In genomic region chr15:74773731-74774252, GRCh38 we compare ENCODE assay signal across 11 cellular contexts. TPM values are rescaled to one million over a fixed set of nuclear protein-coding genes. Genes with fewer than 3 reads are reported as not detected.
DNase-seq lines count a peak whose midpoint lies in the region; ATAC-seq and TF ChIP-seq lines count a peak whose summit lies in the region.
"Had no signal": no experiment of that assay in that cellular context is flagged by ENCODE, and none has a peak within 500 bp of the region (broad histone marks: within the 10 kb centered on the region; RNA-seq: fewer than 3 reads in every experiment).

No MANE protein-coding gene starts in this region.

- ATAC-seq in HG03025 (IDR thresholded peaks at IDR 0.05; ENCODE audit: low FRiP score, unreplicated experiment) = no peak

- CTCF ChIA-PET in CD8-positive, alpha-beta memory T cell (lab: Charles Lee) = interaction anchor here (1.5 to 18.5 kb wide), 2 partner anchors 11 to 20 kb away, joined by 5 to 1086 read pairs; no protein-coding TSS in a partner anchor

- peaks cover 33% of the 10 kb centered on the region for H3F3A ChIP-seq in SU-DHL-6 (ENCODE audit: insufficient read depth)

- POLR2A ChIA-PET in CD8-positive, alpha-beta memory T cell (lab: Charles Lee) = interaction anchor here (3.2 kb wide), 1 partner anchor 14 kb away, joined by 17 read pairs; no protein-coding TSS in a partner anchor

- H3K27me3 Mint-ChIP-seq in CD8-positive, alpha-beta memory T cell = peaks cover 2 to 4% of the 10 kb centered on the region in 2 donors
- H3K27me3 Mint-ChIP-seq in HFFc6 (ENCODE audit: insufficient read depth) = peaks cover 8% of the 10 kb centered on the region
- H3K27me3 Mint-ChIP-seq: central memory CD8-positive, alpha-beta T cell had no signal

- H3K4me2 ChIP-seq in SU-DHL-6 (ENCODE audit: low read depth, low read length, poor library complexity, severe bottlenecking) = peak overlapping the region; percentile 59

- H3K27ac ChIP-seq in CD8-positive, alpha-beta memory T cell (ENCODE audit: low read depth, low read length) = no peak overlapping the region
- H3K27ac ChIP-seq in HUES6 (ENCODE audit: low read depth, low read length) (no peak overlapping the region; the same call in 1 of the 2 replicates), SU-DHL-6 (ENCODE audit: low read depth, low read length) (peak overlapping the region; percentile 96), layer of hippocampus (ENCODE audit: low read depth, low read length) (peak overlapping the region; percentile 13), Peyer's patch (peak overlapping the region in 2 of 4 donors; percentile 49 to 69)

- peak overlapping the region; percentile 58 for H3K9ac ChIP-seq in HUES6 (ENCODE audit: low read length)
- peak overlapping the region; percentile 37 for H3K9ac ChIP-seq in SU-DHL-6 (ENCODE audit: low read length)

- TF ChIP-seq CTCF in SU-DHL-6 (IDR thresholded peaks at IDR 0.05; ENCODE audit: insufficient read depth, low read length, poor library complexity, severe bottlenecking) (no peak), HFFc6 (IDR thresholded peaks at IDR 0.05) (no peak), Peyer's patch (IDR thresholded peaks at IDR 0.05) (no peak)

- peak overlapping the region in 5 of 8 donors; percentile 29 to 88 (median 77) for H3K27ac Mint-ChIP-seq in CD8-positive, alpha-beta memory T cell
- H3K27ac Mint-ChIP-seq in HFFc6 = no peak overlapping the region

- H3K27me3 ChIP-seq in CD8-positive, alpha-beta memory T cell (ENCODE audit: insufficient read depth, low read length, poor library complexity, severe bottlenecking) = no peaks in the 10 kb centered on the region
- H3K27me3 ChIP-seq in HUES6 (ENCODE audit: control insufficient read depth, insufficient read depth, low read length) (peaks cover 4% of the 10 kb centered on the region; the same call in 1 of the 2 replicates), SU-DHL-6 (ENCODE audit: low read length) (no peaks in the 10 kb centered on the region), layer of hippocampus (ENCODE audit: control insufficient read depth, insufficient read depth, low read length) (no peaks in the 10 kb centered on the region), Peyer's patch (no peaks in the 10 kb centered on the region)

- peaks cover 20% of the 10 kb centered on the region for H3K79me2 ChIP-seq in SU-DHL-6 (ENCODE audit: insufficient read depth, low read length)

- no peak overlapping the region for H2AFZ ChIP-seq in SU-DHL-6 (ENCODE audit: low read depth, low read length, severe bottlenecking)

- no peaks in the 10 kb centered on the region for H3K36me3 Mint-ChIP-seq in CD8-positive, alpha-beta memory T cell
- H3K36me3 Mint-ChIP-seq in HFFc6 (ENCODE audit: low read depth) = no peaks in the 10 kb centered on the region

- peaks cover 42 to 66% (median 62%) of the 10 kb centered on the region in 3 donors for H3K4me1 Mint-ChIP-seq in CD8-positive, alpha-beta memory T cell
- peaks cover 17% of the 10 kb centered on the region for H3K4me1 Mint-ChIP-seq in HFFc6 (ENCODE audit: low read depth)

- TF ChIP-seq POLR2A in Peyer's patch (IDR thresholded peaks at IDR 0.05) = no peak

- H4K20me1 ChIP-seq in SU-DHL-6 (ENCODE audit: low read depth, low read length) = no peaks in the 10 kb centered on the region

- no peaks in the 10 kb centered on the region for H3K9me3 ChIP-seq in CD8-positive, alpha-beta memory T cell (ENCODE audit: low read length)
- H3K9me3 ChIP-seq in HUES6 (ENCODE audit: control insufficient read depth, insufficient read depth, low read depth, low read length) (no peaks in the 10 kb centered on the region), SU-DHL-6 (ENCODE audit: insufficient read depth, low read length) (no peaks in the 10 kb centered on the region), Peyer's patch (no peaks in the 10 kb centered on the region)

- peaks cover 55% of the 10 kb centered on the region for H3K4me1 ChIP-seq in CD8-positive, alpha-beta memory T cell (ENCODE audit: insufficient read depth, low read length)
- peaks cover 52% of the 10 kb centered on the region for H3K4me1 ChIP-seq in HUES6 (ENCODE audit: control insufficient read depth, insufficient read depth, low read length)
- peaks cover 9 to 64% (median 53%) of the 10 kb centered on the region in 4 donors for H3K4me1 ChIP-seq in Peyer's patch

- no peaks in the 10 kb centered on the region for H3K9me2 ChIP-seq in SU-DHL-6 (replicated peaks; ENCODE audit: insufficient read depth, low read length)

- H3K36me3 ChIP-seq in CD8-positive, alpha-beta memory T cell (ENCODE audit: insufficient read depth, low read length) = no peaks in the 10 kb centered on the region
- H3K36me3 ChIP-seq in HUES6 (ENCODE audit: control insufficient read depth, insufficient read depth, low read length) (no peaks in the 10 kb centered on the region), SU-DHL-6 (ENCODE audit: low read length) (no peaks in the 10 kb centered on the region), Peyer's patch (no peaks in the 10 kb centered on the region)

- no peak overlapping the region for H3K4me3 Mint-ChIP-seq in CD8-positive, alpha-beta memory T cell
- no peak overlapping the region for H3K4me3 Mint-ChIP-seq in HFFc6
- H3K4me3 Mint-ChIP-seq: central memory CD8-positive, alpha-beta T cell had no signal

- H3K9me3 Mint-ChIP-seq in CD8-positive, alpha-beta memory T cell = no peaks in the 10 kb centered on the region
- no peaks in the 10 kb centered on the region for H3K9me3 Mint-ChIP-seq in HFFc6
- H3K9me3 Mint-ChIP-seq: central memory CD8-positive, alpha-beta T cell had no signal

- no peak for DNase-seq in CD8-positive, alpha-beta memory T cell
- DNase-seq in HFFc6 (no peak), Peyer's patch (no peak)
- no peak for DNase-seq in activated T-cell treated with anti-CD3 and anti-CD28 coated beads, Interleukin-2, amount 50 U/mL, for 1 hour
- DNase-seq: RPMI8226 had no signal

- no peak overlapping the region for H3K4me3 ChIP-seq in CD8-positive, alpha-beta memory T cell (ENCODE audit: low read length)
- no peak overlapping the region for H3K4me3 ChIP-seq in HUES6 (ENCODE audit: low read depth, low read length)
- H3K4me3 ChIP-seq in SU-DHL-6 (ENCODE audit: insufficient read depth, low read length, poor library complexity, severe bottlenecking) = no peak overlapping the region
- no peak overlapping the region for H3K4me3 ChIP-seq in Peyer's patch

RNA-seq across cellular contexts. Expression of gene CSK, which starts 8.1 kb away (rescaled TPM):
- total RNA-seq in CD8-positive, alpha-beta memory T cell = 100 to 1,000 TPM; 288 to 294 TPM
- 154 TPM for polyA plus RNA-seq in CD8-positive, alpha-beta memory T cell
- 10 to 100 TPM; 48.8 to 59.0 (median 53.3) TPM for total RNA-seq in HFFc6 (2021; fragmentation: NEBNext Ultra II Directional; extraction: Animal tissue kit (Norgen Biotek cat#: 25700))
- total RNA-seq in Peyer's patch = 100 to 1,000 TPM in 1 of 4 donors, 10 to 100 TPM in 3; 53.8 to 122 (median 66.2) TPM

RNA-seq across cellular contexts. Expression of gene CYP1A2, which starts 25.1 kb away (rescaled TPM):
- not detected for total RNA-seq in CD8-positive, alpha-beta memory T cell
- polyA plus RNA-seq in CD8-positive, alpha-beta memory T cell = not detected
- total RNA-seq in HFFc6 (2021; fragmentation: NEBNext Ultra II Directional; extraction: Animal tissue kit (Norgen Biotek cat#: 25700)) = not detected
- not detected for total RNA-seq in Peyer's patch
- total RNA-seq: temporal lobe had no signal

RNA-seq across cellular contexts. Expression of gene LMAN1L, which starts 38.8 kb away (rescaled TPM):
- total RNA-seq in CD8-positive, alpha-beta memory T cell = under 1 TPM in 1 of 2 experiments, not detected in 1; 0.27 TPM
- not detected for polyA plus RNA-seq in CD8-positive, alpha-beta memory T cell
- not detected for total RNA-seq in HFFc6 (2021; fragmentation: NEBNext Ultra II Directional; extraction: Animal tissue kit (Norgen Biotek cat#: 25700))
- total RNA-seq in Peyer's patch = not detected
- total RNA-seq: temporal lobe had no signal

RNA-seq across cellular contexts. Expression of gene CYP1A1, which starts 48.5 kb away (rescaled TPM):
- 1 to 10 TPM; 2.4 to 2.6 TPM for total RNA-seq in CD8-positive, alpha-beta memory T cell
- 0.09 TPM for polyA plus RNA-seq in CD8-positive, alpha-beta memory T cell
- not detected for total RNA-seq in HFFc6 (2021; fragmentation: NEBNext Ultra II Directional; extraction: Animal tissue kit (Norgen Biotek cat#: 25700))
- total RNA-seq in Peyer's patch = 1 to 10 TPM in 1 of 4 donors, under 1 TPM in 1, not detected in 2; 0.70 to 3.3 TPM

RNA-seq across cellular contexts. Expression of gene CPLX3, which starts 52.6 kb away (rescaled TPM):
- total RNA-seq in CD8-positive, alpha-beta memory T cell = not detected
- polyA plus RNA-seq in CD8-positive, alpha-beta memory T cell = not detected
- under 1 TPM in 1 of 6 experiments, not detected in 5; 0.09 TPM for total RNA-seq in HFFc6 (2021; fragmentation: NEBNext Ultra II Directional; extraction: Animal tissue kit (Norgen Biotek cat#: 25700))
- not detected for total RNA-seq in Peyer's patch

Comparison
In these comparisons a context has a peak if more than half of its experiments do, and no peak if none do; other contexts are left out.
1. H3K27ac ChIP-seq: peak in SU-DHL-6 (single experiment) and layer of hippocampus (single experiment); none in CD8-positive, alpha-beta memory T cell (single experiment) and HUES6 (single experiment).